21 cellular contexts compared by ENCODE assay signal in genomic region chr17:44378171-44378705, GRCh38. TPM values are rescaled to one million over a fixed set of nuclear protein-coding genes. Genes with fewer than 3 reads are reported as not detected.
"Had no signal": no experiment of that assay in that cellular context is flagged by ENCODE, and none has a peak within 500 bp of the region (broad histone marks: within the 10 kb centered on the region; RNA-seq: fewer than 3 reads in every experiment).

No MANE protein-coding gene starts in this region.

- DNase-seq: cortex of kidney; dorsolateral prefrontal cortex; effector CD8-positive, alpha-beta T cell; gastrocnemius medialis; heart right ventricle; hypothalamus; mammary epithelial cell; naive thymus-derived CD4-positive, alpha-beta T cell; occipital lobe; stimulated activated CD4-positive, alpha-beta T cell treated with anti-CD3 and anti-CD28 coated beads, Interleukin-15, amount 100 ng/mL, for 24 hours; stimulated activated CD4-positive, alpha-beta T cell treated with anti-CD3 and anti-CD28 coated beads, Interleukin-1b, Interleukin-23, amount 100 ng/mL, for 48 hours; stimulated activated CD4-positive, alpha-beta T cell treated with anti-CD3 and anti-CD28 coated beads, Interleukin-4, amount 100 ng/mL, for 24 hours; tibial artery had no signal

- H3K36me3 Mint-ChIP-seq: naive thymus-derived CD4-positive, alpha-beta T cell; stimulated activated memory B cell treated with anti-CD40 and anti-IgM and Interleukin-4, amounts not matched to agents 10 μg/mL and 1 μg/mL and 100 μg/mL, for 72 hours had no signal

- H2AFZ ChIP-seq: parathyroid adenoma had no signal

- H3K9me3 ChIP-seq: esophagus muscularis mucosa, gastrocnemius medialis, heart right ventricle, prostate gland, right lobe of liver, tibial artery had no signal

- H3K27ac Mint-ChIP-seq: stimulated activated memory B cell treated with anti-CD40 and anti-IgM and Interleukin-4, amounts not matched to agents 10 μg/mL and 1 μg/mL and 100 μg/mL, for 72 hours; stimulated activated naive CD8-positive, alpha-beta T cell treated with anti-CD3 and anti-CD28 coated beads, Interleukin-15, Interleukin-2, amounts not matched to agents 100 ng/mL and 50 ng/mL, for 24 hours had no signal

- H3K36me3 ChIP-seq: esophagus muscularis mucosa, gastrocnemius medialis, heart right ventricle, prostate gland, right lobe of liver, tibial artery had no signal

- H3K4me3 ChIP-seq: dorsolateral prefrontal cortex, esophagus muscularis mucosa, gastrocnemius medialis, heart right ventricle, prostate gland, right lobe of liver, tibial artery had no signal

- H3K27me3 ChIP-seq: dorsolateral prefrontal cortex, right lobe of liver had no signal

- H3K27ac ChIP-seq: dorsolateral prefrontal cortex, epithelial cell of prostate, esophagus muscularis mucosa, gastrocnemius medialis, heart right ventricle, parathyroid adenoma, prostate gland, right lobe of liver, tibial artery had no signal

- H3K9ac ChIP-seq: parathyroid adenoma had no signal

- H3K4me3 Mint-ChIP-seq: naive thymus-derived CD4-positive, alpha-beta T cell; stimulated activated memory B cell treated with anti-CD40 and anti-IgM and Interleukin-4, amounts not matched to agents 10 μg/mL and 1 μg/mL and 100 μg/mL, for 72 hours; stimulated activated naive CD8-positive, alpha-beta T cell treated with anti-CD3 and anti-CD28 coated beads, Interleukin-15, Interleukin-2, amounts not matched to agents 100 ng/mL and 50 ng/mL, for 24 hours had no signal

- ATAC-seq: gastrocnemius medialis; heart right ventricle; left lobe of liver; naive thymus-derived CD4-positive, alpha-beta T cell; right lobe of liver; stimulated activated memory B cell treated with anti-CD40 and anti-IgM and Interleukin-4, amounts not matched to agents 10 μg/mL and 1 μg/mL and 100 μg/mL, for 72 hours had no signal

- H3K9me3 Mint-ChIP-seq: naive thymus-derived CD4-positive, alpha-beta T cell; stimulated activated memory B cell treated with anti-CD40 and anti-IgM and Interleukin-4, amounts not matched to agents 10 μg/mL and 1 μg/mL and 100 μg/mL, for 72 hours; stimulated activated naive CD8-positive, alpha-beta T cell treated with anti-CD3 and anti-CD28 coated beads, Interleukin-15, Interleukin-2, amounts not matched to agents 100 ng/mL and 50 ng/mL, for 24 hours had no signal

- H3K4me1 ChIP-seq: gastrocnemius medialis, prostate gland, right lobe of liver, tibial artery had no signal

RNA-seq across cellular contexts. Expression of gene ITGA2B, which starts 11.2 kb away (rescaled TPM):
- polyA plus RNA-seq: naive thymus-derived CD4-positive, alpha-beta T cell had no signal
